ENCODE assay signal across 7 cellular contexts in genomic region chr11:45503311-45503710, GRCh38.
"Had no signal": no experiment of that assay in that cellular context is flagged by ENCODE, and none has a peak within 500 bp of the region (broad histone marks: within the 10 kb centered on the region; RNA-seq: fewer than 3 reads in every experiment).

No MANE protein-coding gene starts in this region.

- H3K4me1 Mint-ChIP-seq: IgD-negative memory B cell had no signal

- ATAC-seq: HepG2 had no signal

- H3K36me3 Mint-ChIP-seq: IgD-negative memory B cell had no signal

- DNase-seq: IMR-90, KBM-7, KG1 had no signal

- H3K27ac ChIP-seq: HL-60 had no signal

- FAIRE-seq: HepG2, HTR-8/SVneo had no signal

- H3K27ac Mint-ChIP-seq: IgD-negative memory B cell had no signal

- H3K4me3 Mint-ChIP-seq: IgD-negative memory B cell had no signal
